In the genomic region with DNA sequence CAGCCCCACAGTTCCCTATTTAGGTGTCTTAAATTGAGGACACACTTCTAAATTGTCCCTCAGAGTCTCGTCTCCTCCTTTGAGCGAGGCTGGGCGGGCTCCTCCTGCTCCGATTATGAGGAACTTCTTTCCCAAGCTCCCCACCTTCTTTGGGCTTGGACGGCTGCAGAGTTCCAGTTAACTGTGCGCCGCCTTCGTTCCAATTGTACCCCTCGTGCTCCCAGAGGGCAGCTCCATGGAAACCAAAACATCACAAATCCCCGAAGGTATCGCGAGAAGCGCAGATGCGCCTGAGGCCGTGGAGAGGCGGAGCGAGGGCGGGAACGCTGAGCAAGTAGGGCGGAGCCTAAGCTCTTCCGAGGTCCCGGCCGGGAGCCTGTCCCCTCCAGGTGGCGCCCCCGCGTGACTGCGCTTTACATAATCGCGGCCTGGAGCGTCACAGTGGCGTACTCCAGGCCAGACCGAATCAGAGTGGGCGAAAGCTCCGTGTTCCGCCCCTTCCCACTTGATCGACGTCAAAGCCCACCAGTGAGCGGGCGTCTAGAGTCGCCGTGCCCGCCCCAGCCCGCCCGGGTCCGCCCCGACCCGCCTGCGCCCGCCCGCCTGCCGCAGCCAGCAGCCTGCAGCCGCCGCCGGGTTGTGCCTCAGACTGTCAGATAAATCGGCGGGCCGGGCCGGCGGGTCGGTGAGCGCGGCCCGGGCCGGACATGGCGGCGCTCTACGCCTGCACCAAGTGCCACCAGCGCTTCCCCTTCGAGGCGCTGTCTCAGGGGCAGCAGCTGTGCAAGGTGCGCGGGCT, we compare ENCODE assay signal across 8 cellular contexts. TPM values are rescaled to one million over a fixed set of nuclear protein-coding genes. Genes with fewer than 3 reads are reported as not detected.
DNase-seq lines count a peak whose midpoint lies in the region; ATAC-seq, FAIRE-seq and TF ChIP-seq lines count a peak whose summit lies in the region.

A gene (plus strand): TSS at position 588 of the 799 bp plus-strand sequence. CDS start 120 bp downstream, at position 708.

- peak; percentile 77 for TF ChIP-seq CTCF in RWPE2 (IDR thresholded peaks at IDR 0.05; ENCODE audit: poor library complexity, severe bottlenecking)
- TF ChIP-seq CTCF in natural killer cell (IDR thresholded peaks at IDR 0.05) = peak; percentile 44

- DNase-seq in H54 (ENCODE audit: insufficient read length, low spot score) = peak; percentile 90
- DNase-seq in LoVo (ENCODE audit: low spot score) = peak; percentile 98
- peak; percentile 97 for DNase-seq in RWPE2 (ENCODE audit: low spot score)
- DNase-seq in activated T-helper 9 cell treated with anti-CD3 and anti-CD28 coated beads, Interleukin-2, amount 50 U/mL, for 16 hours (ENCODE audit: low read depth) = peak; percentile 99
- DNase-seq in fibroblast of peridontal ligament (ENCODE audit: extremely low read depth) = peak; percentile 99
- DNase-seq in natural killer cell = peak; percentile 99
- DNase-seq in stimulated activated naive CD4-positive, alpha-beta T cell treated with Interleukin-2 at 50 U/mL for 16 hours (lab: John Stamatoyannopoulos, UW) = peak; percentile 99

- H3K27ac ChIP-seq in RWPE2 (ENCODE audit: poor library complexity, severe bottlenecking) = peak within 1 kb of the TSS; percentile 30

- H3K4me3 ChIP-seq in RWPE2 (ENCODE audit: severe bottlenecking) = peak within 1 kb of the TSS; percentile 83

- FAIRE-seq in H54 (lab: Jason Lieb, UNC) = peak; percentile 81

- H3K27ac Mint-ChIP-seq in natural killer cell = peak within 1 kb of the TSS; percentile 96 to 97

- H3K4me1 ChIP-seq in ES-I3 (ENCODE audit: insufficient read depth, low read length) = no peaks in the 10 kb centered on the region
- peaks cover 8% of the 10 kb centered on the region for H3K4me1 ChIP-seq in RWPE2 (ENCODE audit: insufficient read depth, poor library complexity, severe bottlenecking)

- TF ChIP-seq POLR2A in H54 (IDR thresholded peaks at IDR 0.05; ENCODE audit: low read depth, low read length) = 0 out of 2 replicates have a peak, but pooled peaks have one; percentile 32

- no peaks in the 10 kb centered on the region for H3K27me3 ChIP-seq in RWPE2 (ENCODE audit: insufficient read depth, poor library complexity, severe bottlenecking)

- peaks cover 5 to 19% of the 10 kb centered on the region in 2 donors for H3K4me1 Mint-ChIP-seq in natural killer cell

- no peaks in the 10 kb centered on the region for H3K9me3 ChIP-seq in ES-I3 (ENCODE audit: control insufficient read depth, insufficient read depth, low read length)
- no peaks in the 10 kb centered on the region for H3K9me3 ChIP-seq in RWPE2 (ENCODE audit: severe bottlenecking)

- H3K9ac ChIP-seq in ES-I3 (ENCODE audit: low read depth, low read length) = peak within 1 kb of the TSS; percentile 91

- peak within 1 kb of the TSS; percentile 93 for H3K4me3 Mint-ChIP-seq in natural killer cell

- H3K36me3 Mint-ChIP-seq in natural killer cell = no peaks in the 10 kb centered on the region

- ATAC-seq in RWPE2 (ENCODE audit: low read depth) = peak; percentile 99
- ATAC-seq in natural killer cell = peak; percentile 90 to 98 (median 91)

- no peaks in the 10 kb centered on the region for H3K27me3 Mint-ChIP-seq in natural killer cell (ENCODE audit: low read depth in 2 of 2)

- intact Hi-C loops in natural killer cell (cut with micrococcal nuclease) = loop anchor here (1.0 kb wide), 2 partner anchors 48 to 53 kb away; a partner anchor contains a TSS

- H3K36me3 ChIP-seq in ES-I3 (ENCODE audit: insufficient read depth, low read length) (no peaks in the 10 kb centered on the region), RWPE2 (ENCODE audit: low read depth) (peaks cover 9% of the 10 kb centered on the region)

- no peaks in the 10 kb centered on the region for H3K9me3 Mint-ChIP-seq in natural killer cell

RNA-seq across cellular contexts. Expression of the gene that starts here (rescaled TPM):
- total RNA-seq in natural killer cell = 10 to 100 TPM; 19.5 to 21.8 (median 19.6) TPM

Comparison
In these comparisons a context has a peak if more than half of its experiments do, and no peak if none do; other contexts are left out.
1. Peak in every context shown above with its lines: DNase-seq, ATAC-seq, H3K4me3 ChIP-seq and H3K27ac ChIP-seq.